Comparison of ENCODE assay signal across 8 cellular contexts in genomic region chr10:14093735-14094484, GRCh38.
DNase-seq lines count a peak whose midpoint lies in the region; ATAC-seq, FAIRE-seq and TF ChIP-seq lines count a peak whose summit lies in the region.

No MANE protein-coding gene starts in this region.

- TF ChIP-seq CTCF in HEK293 (tag by site-specific recombination; IDR thresholded peaks at IDR 0.05) (no peak), K562 (IDR thresholded peaks at IDR 0.05 in 2 of 3, conservative IDR thresholded peaks at IDR 0.05 in 1 of 3; ENCODE audit: insufficient read depth in 2 of 3, low read depth in 1 of 3, low read length in 3 of 3) (0 out of 6 replicates have a peak, but pooled peaks have one; percentile 9 to 17 (median 13)), kidney (IDR thresholded peaks at IDR 0.05; ENCODE audit: borderline replicate concordance, extremely low read depth, insufficient read depth) (peak; percentile 46)

- DNase-seq in AG08396 (ENCODE audit: low spot score) (peak; percentile 38), K562 (ENCODE audit: extremely low read depth in 1 of 4, low spot score in 3 of 4) (no peak), kidney (no peak), KG1 (lab: John Stamatoyannopoulos, UW) (no peak), T-helper 1 cell (no peak)
- no peak for DNase-seq in stimulated activated CD4-positive, alpha-beta T cell treated with anti-CD3 and anti-CD28 coated beads, Interleukin-4, amount 100 ng/mL, for 1 hour
- DNase-seq in activated effector memory CD4-positive, alpha-beta T cell treated with anti-CD3 and anti-CD28 coated beads, Interleukin-2, amount 50 U/mL, for 16 hours = no peak

- under 1% methylated on average over 14 of the region's 14 CpGs for WGBS in K562 (ENCODE audit: insufficient coverage, low coverage, missing lambda C conversion rate)

- H4K20me1 ChIP-seq in K562 (replicated peaks; ENCODE audit: control insufficient read depth, insufficient read depth, low read length) = no peaks in the 10 kb centered on the region; the same call in 1 of the 2 replicates

- H3K9me1 ChIP-seq in K562 (ENCODE audit: control insufficient read depth, insufficient read depth, low read length) = no peaks in the 10 kb centered on the region

- BruUV-seq in K562 (replicated peaks; lab: Mats Ljungman, UMichigan) = no TSS peak

- H3K9ac ChIP-seq in K562 (ENCODE audit: insufficient read depth in 1 of 2, low read depth in 2 of 2, low read length in 2 of 2) (no peak overlapping the region), kidney (ENCODE audit: low read length in 2 of 2) (no peak overlapping the region)

- no peak overlapping the region for H3K4me2 ChIP-seq in K562 (ENCODE audit: insufficient read depth, low read length)

- no peak overlapping the region for H3K4me3 ChIP-seq in HEK293 (ENCODE audit: low read depth, low read length)
- no peak overlapping the region for H3K4me3 ChIP-seq in K562
- H3K4me3 ChIP-seq in kidney (ENCODE audit: low read length in 2 of 2) = no peak overlapping the region

- H3K36me3 ChIP-seq in HEK293 (ENCODE audit: control insufficient read depth in 2 of 2, insufficient read depth in 1 of 2, low read length in 2 of 2) (no peaks in the 10 kb centered on the region), K562 (ENCODE audit: control insufficient read depth, insufficient read depth, low read length) (no peaks in the 10 kb centered on the region), kidney (ENCODE audit: control insufficient read depth in 1 of 2, insufficient read depth in 2 of 2, low read length in 2 of 2) (no peaks in the 10 kb centered on the region)

- H3K27me3 ChIP-seq in K562 (ENCODE audit: control insufficient read depth in 2 of 2, insufficient read depth in 2 of 2, low read length in 2 of 2) = peaks cover 12 to 30% of the 10 kb centered on the region in 2 experiments

- CTCF ChIA-PET in HEK293 (lab: Yijun Ruan, JAX) = interaction anchor here (0.6 to 1.8 kb wide), 12 partner anchors 9 to 386 kb away, joined by 3 to 7 read pairs (median 3); no protein-coding TSS in a partner anchor
- CTCF ChIA-PET in K562 (lab: Yijun Ruan, JAX; ENCODE audit: low intra/inter-chr PET ratio) = no interaction called here

- POLR2A ChIA-PET in HEK293 (lab: Yijun Ruan, JAX) = no interaction called here
- POLR2A ChIA-PET in K562 (lab: Yijun Ruan, JAX) = no interaction called here

- in situ Hi-C loops in K562 (cut with MboI) = no loop called here

- H3K27ac ChIP-seq in HEK293 (ENCODE audit: extremely low read depth, low read depth, low read length) (no peak overlapping the region), K562 (ENCODE audit: extremely low read depth, low read depth, low read length) (no peak overlapping the region), kidney (ENCODE audit: low read depth in 2 of 2, low read length in 2 of 2) (no peak overlapping the region)

- ATAC-seq in K562 = no peak

- peaks cover 7% of the 10 kb centered on the region for H3K4me1 ChIP-seq in HEK293 (ENCODE audit: control insufficient read depth, insufficient read depth, low read length)
- no peaks in the 10 kb centered on the region for H3K4me1 ChIP-seq in K562 (replicated peaks in 1 of 2; ENCODE audit: control insufficient read depth in 2 of 2, insufficient read depth in 2 of 2, low read length in 2 of 2)
- no peaks in the 10 kb centered on the region for H3K4me1 ChIP-seq in kidney (ENCODE audit: control insufficient read depth in 1 of 2, insufficient read depth in 1 of 2, low read depth in 1 of 2, low read length in 2 of 2)

- no peaks in the 10 kb centered on the region for H3K79me2 ChIP-seq in K562 (ENCODE audit: control insufficient read depth, insufficient read depth, low read length)

- no peak for TF ChIP-seq POLR2A in K562 (conservative IDR thresholded peaks at IDR 0.05)

- FAIRE-seq in K562 (lab: Jason Lieb, UNC) (no peak), kidney (lab: Jason Lieb, UNC) (peak; percentile 60)

- no peak overlapping the region for H2AFZ ChIP-seq in K562 (ENCODE audit: low read depth, low read length)

- no peaks in the 10 kb centered on the region for H3K9me3 ChIP-seq in HEK293 (ENCODE audit: control insufficient read depth, insufficient read depth, low read depth, low read length)
- no peaks in the 10 kb centered on the region for H3K9me3 ChIP-seq in K562 (replicated peaks; ENCODE audit: control insufficient read depth, insufficient read depth, low read depth, low read length)
- H3K9me3 ChIP-seq in kidney (ENCODE audit: control insufficient read depth in 1 of 2, low read length in 2 of 2) = no peaks in the 10 kb centered on the region

- intact Hi-C loops in K562 (cut with micrococcal nuclease) (no loop called here), kidney (cut with DNase I) (loop anchor here (10.0 kb wide), 1 partner anchor 309 kb away; no protein-coding TSS in a partner anchor)

- no peak for TF ChIP-seq EP300 in K562 (IDR thresholded peaks at IDR 0.05; ENCODE audit: low read length)

- no peak for TF ChIP-seq RAD21 in K562 (CRISPR knock-in tag; conservative IDR thresholded peaks at IDR 0.05 in 1 of 2, IDR thresholded peaks at IDR 0.05 in 1 of 2)

TF ChIP-seq in HEK293, 187 proteins besides CTCF, POLR2A, EP300 and RAD21:
- no peak for TF ChIP-seq ZNF558 (tag by site-specific recombination; IDR thresholded peaks at IDR 0.05)
- no peak for TF ChIP-seq BCL11A (tag by site-specific recombination; IDR thresholded peaks at IDR 0.05; ENCODE audit: low read depth)
- TF ChIP-seq ZNF140 (tag by site-specific recombination; IDR thresholded peaks at IDR 0.05) = no peak
- TF ChIP-seq ZNF654 (tag by site-specific recombination; IDR thresholded peaks at IDR 0.05; ENCODE audit: low read depth) = peak; percentile 70
- no peak for TF ChIP-seq ZBTB20 (tag by site-specific recombination; IDR thresholded peaks at IDR 0.05)
- TF ChIP-seq ZNF610 (tag by site-specific recombination; IDR thresholded peaks at IDR 0.05; ENCODE audit: borderline replicate concordance) = no peak

TF ChIP-seq in K562, 482 proteins besides CTCF, POLR2A, EP300 and RAD21:
- TF ChIP-seq TAL1 (IDR thresholded peaks at IDR 0.05) = no peak
- no peak for TF ChIP-seq FOXO4 (CRISPR knock-in tag; IDR thresholded peaks at IDR 0.05)
- no peak for TF ChIP-seq TGIF2 (CRISPR knock-in tag; IDR thresholded peaks at IDR 0.05)
- TF ChIP-seq NFRKB (IDR thresholded peaks at IDR 0.05; ENCODE audit: low read depth) = no peak
- TF ChIP-seq NR3C1 (CRISPR knock-in tag; IDR thresholded peaks at IDR 0.05) = no peak
- no peak for TF ChIP-seq USF2 (CRISPR knock-in tag; IDR thresholded peaks at IDR 0.05)
- TF ChIP-seq ZNF780A (CRISPR knock-in tag; IDR thresholded peaks at IDR 0.05) = no peak
- no peak for TF ChIP-seq CBX1 (IDR thresholded peaks at IDR 0.05; ENCODE audit: low read depth)
- no peak for TF ChIP-seq SMC3 (conservative IDR thresholded peaks at IDR 0.05; ENCODE audit: insufficient read depth, low read depth, low read length)
- no peak for TF ChIP-seq PHF21A (IDR thresholded peaks at IDR 0.05; ENCODE audit: borderline replicate concordance, low read depth)
- TF ChIP-seq ZNF586 (CRISPR knock-in tag; conservative IDR thresholded peaks at IDR 0.05) = no peak
- no peak for TF ChIP-seq ZNF311 (CRISPR knock-in tag; IDR thresholded peaks at IDR 0.05)
- TF ChIP-seq DMBX1 (CRISPR knock-in tag; IDR thresholded peaks at IDR 0.05; ENCODE audit: borderline replicate concordance) = no peak
- no peak for TF ChIP-seq ZNF140 (CRISPR knock-in tag; IDR thresholded peaks at IDR 0.05)
- TF ChIP-seq TCF3 (CRISPR knock-in tag; IDR thresholded peaks at IDR 0.05) = no peak
- TF ChIP-seq RAD51 (IDR thresholded peaks at IDR 0.05; ENCODE audit: borderline replicate concordance, low read depth) = no peak
- no peak for TF ChIP-seq ZBTB7A (IDR thresholded peaks at IDR 0.05; ENCODE audit: borderline replicate concordance, control insufficient read depth, low read depth, low read length)
- no peak for TF ChIP-seq ZNF436 (CRISPR knock-in tag; IDR thresholded peaks at IDR 0.05)
- no peak for TF ChIP-seq ZFP1 (CRISPR knock-in tag; IDR thresholded peaks at IDR 0.05)
- no peak for TF ChIP-seq HOXB6 (CRISPR knock-in tag; IDR thresholded peaks at IDR 0.05; ENCODE audit: borderline replicate concordance)
